In the genomic region with DNA sequence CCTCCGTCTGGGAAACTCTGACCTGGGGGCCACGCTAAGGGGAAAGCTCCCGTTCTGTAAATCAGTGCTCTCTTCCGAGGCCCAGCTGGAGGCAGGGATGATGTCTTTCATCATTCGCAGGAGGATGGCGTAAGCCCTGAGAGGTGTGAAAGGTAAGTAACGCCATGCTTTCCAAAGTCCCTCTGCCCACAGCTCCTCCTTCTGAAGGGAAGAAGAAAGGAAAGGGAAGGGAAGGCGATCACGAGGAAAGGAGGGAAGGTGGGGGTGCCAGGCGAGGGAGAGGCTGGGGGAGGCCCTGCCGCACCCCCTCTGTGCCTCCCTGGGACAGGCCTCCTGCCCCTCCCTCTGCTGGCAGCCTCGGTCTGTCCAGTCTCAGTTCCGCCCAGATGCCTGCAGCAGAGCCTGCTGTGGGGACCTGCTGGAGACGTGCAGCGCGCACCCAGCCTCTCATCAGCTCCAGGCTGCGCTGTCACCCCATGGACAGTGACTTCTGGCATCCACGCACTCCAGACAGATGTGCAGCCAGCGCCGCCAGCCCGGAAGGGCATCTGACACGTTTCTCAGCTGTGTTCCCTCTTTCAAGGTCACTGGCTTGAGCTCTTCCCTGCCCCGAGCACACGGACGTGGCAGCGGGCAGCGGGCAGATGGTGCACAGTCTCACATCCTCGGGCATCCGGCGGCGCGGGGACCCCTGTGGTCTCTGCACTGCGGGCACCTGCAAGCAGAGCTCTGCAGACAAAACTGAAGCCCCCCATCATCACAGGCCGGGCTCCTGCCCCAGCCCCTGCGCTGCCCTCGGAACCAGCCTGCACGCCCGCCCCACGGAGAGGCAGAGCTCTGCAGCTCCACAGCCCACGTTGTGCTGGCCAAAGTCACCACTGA, we compare ENCODE assay signal across 23 cellular contexts.
DNase-seq lines count a peak whose midpoint lies in the region; ATAC-seq, FAIRE-seq and TF ChIP-seq lines count a peak whose summit lies in the region.
"Had no signal": no experiment of that assay in that cellular context is flagged by ENCODE, and none has a peak within 500 bp of the region (broad histone marks: within the 10 kb centered on the region; RNA-seq: fewer than 3 reads in every experiment).

No MANE protein-coding gene starts in this region.

- in situ Hi-C loops in IMR-90 (cut with MboI; ENCODE audit: low sequenced_read_pairs): no loop called here
- in situ Hi-C loops in K562 (cut with MboI): no loop called here

- TF ChIP-seq CTCF in CD14-positive monocyte (IDR thresholded peaks at IDR 0.05) (no peak), IMR-90 (conservative IDR thresholded peaks at IDR 0.05; ENCODE audit: low read depth, low read length) (no peak), K562 (IDR thresholded peaks at IDR 0.05 in 2 of 3, conservative IDR thresholded peaks at IDR 0.05 in 1 of 3; ENCODE audit: insufficient read depth in 2 of 3, low read depth in 1 of 3, low read length in 3 of 3) (no peak), neutrophil (IDR thresholded peaks at IDR 0.05) (no peak), progenitor cell of endocrine pancreas (IDR thresholded peaks at IDR 0.05; ENCODE audit: unreplicated experiment) (no peak)

- H3K4me3 Mint-ChIP-seq in CD14-positive monocyte (peak overlapping the region; percentile 69 to 84), progenitor cell of endocrine pancreas (ENCODE audit: low read depth) (no peak overlapping the region)
- H3K4me3 Mint-ChIP-seq: activated CD8-positive, alpha-beta T cell treated with anti-CD3 and anti-CD28 coated beads for 36 hours; activated T-cell treated with anti-CD3 and anti-CD28 coated beads, Interleukin-2, amount 50 U/mL, for 4 hours; stimulated activated naive CD8-positive, alpha-beta T cell treated with anti-CD3 and anti-CD28 coated beads, Interleukin-15, Interleukin-2, amounts not matched to agents 100 ng/mL and 50 ng/mL, for 24 hours; T-cell had no signal

- no peak for TF ChIP-seq POLR2A in IMR-90 (IDR thresholded peaks at IDR 0.05; ENCODE audit: low read depth, low read length)
- no peak for TF ChIP-seq POLR2A in K562 (conservative IDR thresholded peaks at IDR 0.05)

- no peaks in the 10 kb centered on the region for H3K79me1 ChIP-seq in IMR-90 (ENCODE audit: low read depth in 1 of 2, low read length in 2 of 2)

- 32% methylated on average over 15 of the region's 40 CpGs; no CpG with 5 or more reads in 1 of the 2 experiments for WGBS in IMR-90 (ENCODE audit: extremely low coverage in 2 of 2, insufficient read length in 1 of 2), 2 experiments
- 2% methylated on average over 39 of the region's 40 CpGs for WGBS in K562 (ENCODE audit: insufficient coverage, low coverage, missing lambda C conversion rate)

- H3K4me1 ChIP-seq in IMR-90 (ENCODE audit: control insufficient read depth, insufficient read depth, low read length) (no peaks in the 10 kb centered on the region), K562 (replicated peaks in 1 of 2; ENCODE audit: control insufficient read depth in 2 of 2, insufficient read depth in 2 of 2, low read length in 2 of 2) (no peaks in the 10 kb centered on the region; a peak in 1 of 5 replicates), neutrophil (ENCODE audit: control insufficient read depth in 1 of 2, insufficient read depth in 1 of 2, low read depth in 1 of 2, low read length in 1 of 2) (peaks cover 48 to 51% of the 10 kb centered on the region in 2 experiments)

- H3K27ac ChIP-seq in IMR-90 (ENCODE audit: insufficient read depth, low read length) (no peak overlapping the region), K562 (ENCODE audit: extremely low read depth, low read depth, low read length) (no peak overlapping the region), neutrophil (peak overlapping the region; percentile 73)
- H3K27ac ChIP-seq: heart left ventricle, ovary had no signal

- no peak overlapping the region for H2BK15ac ChIP-seq in IMR-90 (ENCODE audit: low read depth, low read length)

- H3K27me3 Mint-ChIP-seq in CD14-positive monocyte (ENCODE audit: low read depth in 3 of 3) (peaks cover 3 to 8% (median 3%) of the 10 kb centered on the region in 3 donors), progenitor cell of endocrine pancreas (peaks cover 89% of the 10 kb centered on the region)

- H2BK20ac ChIP-seq in IMR-90 (ENCODE audit: low read depth, low read length): no peak overlapping the region

- POLR2A ChIA-PET in IMR-90 (lab: Charles Lee; ENCODE audit: unreplicated experiment) (no interaction called here), K562 (lab: Yijun Ruan, JAX) (interaction anchor here (0.6 to 1.0 kb wide), 5 partner anchors 62 to 458 kb away, joined by 3 to 4 read pairs (median 3); no protein-coding TSS in a partner anchor)

- dilution Hi-C loops in IMR-90 (cut with HindIII; ENCODE audit: low sequenced_read_pairs, unreplicated experiment): no loop called here

- H2AK5ac ChIP-seq in IMR-90 (ENCODE audit: low read depth, low read length): no peak overlapping the region

- intact Hi-C loops in CD14-positive monocyte (cut with micrococcal nuclease) (loop anchor here in 1 of 2 donors (5.0 kb wide), 2 partner anchors 66 to 151 kb away; no protein-coding TSS in a partner anchor), IMR-90 (cut with micrococcal nuclease) (no loop called here), K562 (cut with micrococcal nuclease) (no loop called here)

- H3K9me3 ChIP-seq in IMR-90 (ENCODE audit: control insufficient read depth, insufficient read depth, low read length) (no peaks in the 10 kb centered on the region), K562 (replicated peaks; ENCODE audit: control insufficient read depth, insufficient read depth, low read depth, low read length) (no peaks in the 10 kb centered on the region), neutrophil (no peaks in the 10 kb centered on the region)
- H3K9me3 ChIP-seq: heart left ventricle, ovary had no signal

- H2BK5ac ChIP-seq in IMR-90 (ENCODE audit: low read depth, low read length, poor library complexity, severe bottlenecking): no peak overlapping the region

- H2AK9ac ChIP-seq in IMR-90 (replicated peaks; ENCODE audit: low read depth, low read length, poor library complexity): no peak overlapping the region

- TF ChIP-seq RAD21 in IMR-90 (IDR thresholded peaks at IDR 0.05; ENCODE audit: low read length) (no peak), K562 (CRISPR knock-in tag; conservative IDR thresholded peaks at IDR 0.05 in 1 of 2, IDR thresholded peaks at IDR 0.05 in 1 of 2) (0 out of 4 replicates have a peak, but pooled peaks of 1 of the 2 experiments have one; percentile 17)

- no peak for TF ChIP-seq EP300 in K562 (IDR thresholded peaks at IDR 0.05; ENCODE audit: low read length)

- no peaks in the 10 kb centered on the region for H3K79me2 ChIP-seq in K562 (ENCODE audit: control insufficient read depth, insufficient read depth, low read length)

- H3K27ac Mint-ChIP-seq in CD14-positive monocyte: peak overlapping the region; percentile 87 to 97 (median 94)
- H3K27ac Mint-ChIP-seq in progenitor cell of endocrine pancreas: no peak overlapping the region
- H3K27ac Mint-ChIP-seq: activated CD8-positive, alpha-beta T cell treated with anti-CD3 and anti-CD28 coated beads for 36 hours; activated naive CD4-positive, alpha-beta T cell treated with anti-CD3 and anti-CD28 coated beads, Interleukin-2, amount 50 U/mL, for 72 hours; stimulated activated naive CD8-positive, alpha-beta T cell treated with anti-CD3 and anti-CD28 coated beads, Interleukin-15, Interleukin-2, amounts not matched to agents 100 ng/mL and 50 ng/mL, for 24 hours; T-cell had no signal

- H3K18ac ChIP-seq in IMR-90 (ENCODE audit: low read depth, low read length): no peak overlapping the region

- H2BK120ac ChIP-seq in IMR-90 (ENCODE audit: low read depth, low read length): no peak overlapping the region

- H3K9ac ChIP-seq in IMR-90 (ENCODE audit: low read depth, low read length): no peak overlapping the region
- no peak overlapping the region; a peak in 1 of 4 replicates for H3K9ac ChIP-seq in K562 (ENCODE audit: insufficient read depth in 1 of 2, low read depth in 2 of 2, low read length in 2 of 2)

- H4K20me1 ChIP-seq in IMR-90 (ENCODE audit: insufficient read depth, low read length): no peaks in the 10 kb centered on the region
- H4K20me1 ChIP-seq in K562 (replicated peaks; ENCODE audit: control insufficient read depth, insufficient read depth, low read length): 0 out of 2 replicates have a peak, but pooled peaks cover 16% of the 10 kb centered on the region

- no peak overlapping the region for H3K4ac ChIP-seq in IMR-90 (ENCODE audit: low read depth, low read length)

- H2AFZ ChIP-seq in IMR-90 (replicated peaks; ENCODE audit: low read length, poor library complexity): peak overlapping the region; percentile 51
- no peak overlapping the region for H2AFZ ChIP-seq in K562 (ENCODE audit: low read depth, low read length)

- FAIRE-seq in K562 (lab: Jason Lieb, UNC): no peak
- FAIRE-seq: colon, D721Med, endometrium, GM19239 had no signal

- H3K23ac ChIP-seq in IMR-90 (ENCODE audit: low read depth, low read length): no peak overlapping the region

- no peak overlapping the region for H4K5ac ChIP-seq in IMR-90 (ENCODE audit: low read depth, low read length)

- H3K4me2 ChIP-seq in IMR-90 (ENCODE audit: low read depth, low read length): no peak overlapping the region
- no peak overlapping the region for H3K4me2 ChIP-seq in K562 (ENCODE audit: insufficient read depth, low read length)

- peaks cover 51% of the 10 kb centered on the region for H3K4me1 Mint-ChIP-seq in CD14-positive monocyte
- H3K4me1 Mint-ChIP-seq in progenitor cell of endocrine pancreas (ENCODE audit: low read depth): no peaks in the 10 kb centered on the region

- peaks cover 0 to 9% (median 2%) of the 10 kb centered on the region in 7 donors for H3K9me3 Mint-ChIP-seq in CD14-positive monocyte
- H3K9me3 Mint-ChIP-seq in progenitor cell of endocrine pancreas (ENCODE audit: low read depth): no peaks in the 10 kb centered on the region
- H3K9me3 Mint-ChIP-seq: activated CD8-positive, alpha-beta T cell treated with anti-CD3 and anti-CD28 coated beads for 36 hours; activated T-cell treated with anti-CD3 and anti-CD28 coated beads, Interleukin-2, amount 50 U/mL, for 4 hours; stimulated activated naive CD8-positive, alpha-beta T cell treated with anti-CD3 and anti-CD28 coated beads, Interleukin-15, Interleukin-2, amounts not matched to agents 100 ng/mL and 50 ng/mL, for 24 hours; T-cell had no signal

- H3K14ac ChIP-seq in IMR-90 (replicated peaks; ENCODE audit: low read depth, low read length): no peak overlapping the region

- H3K56ac ChIP-seq in IMR-90 (ENCODE audit: extremely low read depth, insufficient read depth, low read length): no peak overlapping the region

- CTCF ChIA-PET in IMR-90 (lab: Yijun Ruan, JAX) (no interaction called here), K562 (lab: Yijun Ruan, JAX; ENCODE audit: low intra/inter-chr PET ratio) (no interaction called here)

- DNase-seq in CD14-positive monocyte (ENCODE audit: low spot score): peak; percentile 64
- no peak for DNase-seq in IMR-90
- no peak for DNase-seq in K562 (ENCODE audit: extremely low read depth in 1 of 4, low spot score in 3 of 4)
- DNase-seq in progenitor cell of endocrine pancreas (ENCODE audit: low spot score, unreplicated experiment): no peak
- no peak for DNase-seq in SW480 (ENCODE audit: low spot score)
- DNase-seq: activated CD8-positive, alpha-beta T cell treated with anti-CD3 and anti-CD28 coated beads for 36 hours; activated T-cell treated with anti-CD3 and anti-CD28 coated beads, Interleukin-2, amount 50 U/mL, for 4 hours; H7; heart left ventricle; MM.1S; NCI-H2029 treated with DMSO at 0.1 percent for 48 hours; NCI-H446; stimulated activated CD4-positive, alpha-beta T cell treated with anti-CD3 and anti-CD28 coated beads, Interleukin-2, amount 100 ng/mL, for 24 hours; T-cell had no signal

- no peak overlapping the region for H4K8ac ChIP-seq in IMR-90 (ENCODE audit: low read depth in 2 of 2, low read length in 2 of 2)

- ATAC-seq in IMR-90 (ENCODE audit: low read depth) (peak; percentile 40; the same call in 1 of the 2 replicates), K562 (peak; percentile 31), HG02884 (IDR thresholded peaks at IDR 0.05; ENCODE audit: unreplicated experiment) (no peak)
- ATAC-seq: activated CD8-positive, alpha-beta T cell treated with anti-CD3 and anti-CD28 coated beads for 36 hours; activated naive CD4-positive, alpha-beta T cell treated with anti-CD3 and anti-CD28 coated beads, Interleukin-2, amount 50 U/mL, for 72 hours; activated T-cell treated with anti-CD3 and anti-CD28 coated beads, Interleukin-2, amount 50 U/mL, for 4 hours; heart left ventricle; T-cell had no signal

- peaks cover 44% of the 10 kb centered on the region for H3K27me3 ChIP-seq in IMR-90 (ENCODE audit: control insufficient read depth, insufficient read depth, low read length)
- peaks cover 50 to 90% of the 10 kb centered on the region in 2 experiments for H3K27me3 ChIP-seq in K562 (ENCODE audit: control insufficient read depth in 2 of 2, insufficient read depth in 2 of 2, low read length in 2 of 2)
- no peaks in the 10 kb centered on the region for H3K27me3 ChIP-seq in neutrophil
- H3K27me3 ChIP-seq: ovary had no signal

- H3K36me3 ChIP-seq in IMR-90 (ENCODE audit: control insufficient read depth, insufficient read depth, low read length): no peaks in the 10 kb centered on the region
- no peaks in the 10 kb centered on the region for H3K36me3 ChIP-seq in K562 (ENCODE audit: control insufficient read depth, insufficient read depth, low read length)
- H3K36me3 ChIP-seq in neutrophil: no peaks in the 10 kb centered on the region
- H3K36me3 ChIP-seq: heart left ventricle, ovary had no signal

- H3K4me3 ChIP-seq in IMR-90 (ENCODE audit: insufficient read depth, low read depth, low read length): no peak overlapping the region
- H3K4me3 ChIP-seq in K562: no peak overlapping the region
- H3K4me3 ChIP-seq in neutrophil (ENCODE audit: low read depth in 1 of 2, low read length in 1 of 2): peak overlapping the region; percentile 30 to 36
- H3K4me3 ChIP-seq: heart left ventricle, ovary had no signal

- no peak overlapping the region for H4K91ac ChIP-seq in IMR-90 (ENCODE audit: insufficient read depth, low read depth, low read length)

- H3K9me1 ChIP-seq in IMR-90 (ENCODE audit: insufficient read depth, low read length) (peaks cover 6% of the 10 kb centered on the region; the same call in 1 of the 2 replicates), K562 (ENCODE audit: control insufficient read depth, insufficient read depth, low read length) (no peaks in the 10 kb centered on the region)

- H3K36me3 Mint-ChIP-seq in CD14-positive monocyte: no peaks in the 10 kb centered on the region
- no peaks in the 10 kb centered on the region for H3K36me3 Mint-ChIP-seq in progenitor cell of endocrine pancreas (ENCODE audit: insufficient read depth)
- H3K36me3 Mint-ChIP-seq: activated naive CD4-positive, alpha-beta T cell treated with anti-CD3 and anti-CD28 coated beads, Interleukin-2, amount 50 U/mL, for 72 hours; T-cell had no signal

- BruUV-seq in IMR-90 (replicated peaks; lab: Mats Ljungman, UMichigan): no TSS peak
- BruUV-seq in K562 (replicated peaks; lab: Mats Ljungman, UMichigan): no TSS peak

Comparison
In these comparisons a context has a peak if more than half of its experiments do, and no peak if none do; other contexts are left out.
1. H3K4me3 ChIP-seq: peak in neutrophil (2 of 2); none in IMR-90 (single experiment) and K562 (single experiment).